In the genomic region with DNA sequence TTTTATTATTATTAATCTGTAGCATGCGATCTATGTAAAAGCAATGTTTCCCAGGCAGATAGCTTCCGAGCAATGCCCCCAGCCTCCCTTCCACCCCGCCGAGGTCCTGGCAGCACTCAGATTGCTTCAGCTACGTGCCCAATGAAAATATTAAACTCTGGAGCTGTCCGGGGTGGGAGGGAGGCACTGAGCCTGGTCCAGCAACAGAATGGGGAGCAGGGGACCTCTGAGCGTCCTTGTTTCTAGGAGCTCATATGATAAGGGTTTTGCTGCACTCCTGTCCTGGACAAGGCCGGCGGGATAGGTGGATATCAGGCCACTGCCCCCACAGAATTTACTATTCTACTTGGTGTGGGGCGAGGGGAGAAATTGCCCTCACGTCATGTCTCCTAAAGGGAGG, we compare ENCODE assay signal across 8 cellular contexts. TPM values are rescaled to one million over a fixed set of nuclear protein-coding genes. Genes with fewer than 3 reads are reported as not detected.
DNase-seq lines count a peak whose midpoint lies in the region; ATAC-seq, FAIRE-seq and TF ChIP-seq lines count a peak whose summit lies in the region.
"Had no signal": no experiment of that assay in that cellular context is flagged by ENCODE, and none has a peak within 500 bp of the region (broad histone marks: within the 10 kb centered on the region; RNA-seq: fewer than 3 reads in every experiment).

No MANE protein-coding gene starts in this region.

- H3K79me2 ChIP-seq in smooth muscle cell (ENCODE audit: low read depth): peaks cover 45% of the 10 kb centered on the region

- H3K4me3 Mint-ChIP-seq in activated CD8-positive, alpha-beta T cell treated with anti-CD3 and anti-CD28 coated beads, Interleukin-2, amount 10 ng/mL, durations not matched to agents 7 days and 5 days: peak overlapping the region; percentile 46
- H3K4me3 Mint-ChIP-seq in immature natural killer cell: peak overlapping the region; percentile 12 to 71 (median 32)

- no peaks in the 10 kb centered on the region for H3K9me3 Mint-ChIP-seq in activated CD8-positive, alpha-beta T cell treated with anti-CD3 and anti-CD28 coated beads, Interleukin-2, amount 10 ng/mL, durations not matched to agents 7 days and 5 days (ENCODE audit: insufficient read depth)
- no peaks in the 10 kb centered on the region for H3K9me3 Mint-ChIP-seq in immature natural killer cell

- H3K27ac ChIP-seq in HUES6 (ENCODE audit: low read depth, low read length) (no peak overlapping the region), smooth muscle cell (ENCODE audit: low read depth) (no peak overlapping the region)
- H3K27ac ChIP-seq: HL-60 had no signal

- DNase-seq in activated CD8-positive, alpha-beta T cell treated with anti-CD3 and anti-CD28 coated beads, Interleukin-2, amount 10 ng/mL, durations not matched to agents 7 days and 5 days: no peak
- DNase-seq in immature natural killer cell (no peak), smooth muscle cell (lab: John Stamatoyannopoulos, UW; ENCODE audit: unreplicated experiment) (no peak), D721Med (ENCODE audit: insufficient read length, low spot score) (no peak)
- no peak for DNase-seq in central memory CD4-positive, alpha-beta T cell

- POLR2A ChIA-PET in activated CD8-positive, alpha-beta T cell treated with anti-CD3 and anti-CD28 coated beads, Interleukin-2, amount 10 ng/mL, durations not matched to agents 7 days and 5 days (lab: Charles Lee): interaction anchor here (1.7 kb wide), 1 partner anchor 45 kb away, joined by 4 read pairs; a partner anchor contains a TSS

- peaks cover 4% of the 10 kb centered on the region for H3F3A ChIP-seq in smooth muscle cell (ENCODE audit: low read depth)

- H3K9me3 ChIP-seq in HUES6 (ENCODE audit: control insufficient read depth, insufficient read depth, low read depth, low read length) (no peaks in the 10 kb centered on the region), smooth muscle cell (replicated peaks; ENCODE audit: low read depth) (no peaks in the 10 kb centered on the region)

- peak overlapping the region; percentile 94 for H3K4me2 ChIP-seq in smooth muscle cell

- peak overlapping the region; percentile 63 for H3K4me3 ChIP-seq in HUES6 (ENCODE audit: low read depth, low read length)
- peak overlapping the region; percentile 81 for H3K4me3 ChIP-seq in smooth muscle cell

- peak overlapping the region; percentile 97 for H2AFZ ChIP-seq in smooth muscle cell (ENCODE audit: low read depth)

- CTCF ChIA-PET in activated CD8-positive, alpha-beta T cell treated with anti-CD3 and anti-CD28 coated beads, Interleukin-2, amount 10 ng/mL, durations not matched to agents 7 days and 5 days (lab: Charles Lee): no interaction called here

- H3K27ac Mint-ChIP-seq in activated CD8-positive, alpha-beta T cell treated with anti-CD3 and anti-CD28 coated beads, Interleukin-2, amount 10 ng/mL, durations not matched to agents 7 days and 5 days: no peak overlapping the region
- H3K27ac Mint-ChIP-seq in immature natural killer cell: peak overlapping the region in 1 of 6 donors; percentile 13

- TF ChIP-seq CTCF in smooth muscle cell (IDR thresholded peaks at IDR 0.05; ENCODE audit: borderline replicate concordance, insufficient read depth, poor library complexity, severe bottlenecking): no peak
- no peak for TF ChIP-seq CTCF in D721Med (IDR thresholded peaks at IDR 0.05; ENCODE audit: insufficient read depth, missing control alignments)

- no peaks in the 10 kb centered on the region for H3K36me3 ChIP-seq in HUES6 (ENCODE audit: control insufficient read depth, insufficient read depth, low read length)
- H3K36me3 ChIP-seq in smooth muscle cell (ENCODE audit: low read depth): no peaks in the 10 kb centered on the region

- H3K36me3 Mint-ChIP-seq in activated CD8-positive, alpha-beta T cell treated with anti-CD3 and anti-CD28 coated beads, Interleukin-2, amount 10 ng/mL, durations not matched to agents 7 days and 5 days (ENCODE audit: low read depth): peaks cover 6% of the 10 kb centered on the region
- no peaks in the 10 kb centered on the region for H3K36me3 Mint-ChIP-seq in immature natural killer cell

- H3K27me3 Mint-ChIP-seq in activated CD8-positive, alpha-beta T cell treated with anti-CD3 and anti-CD28 coated beads, Interleukin-2, amount 10 ng/mL, durations not matched to agents 7 days and 5 days (ENCODE audit: low read depth): peaks cover 20% of the 10 kb centered on the region
- H3K27me3 Mint-ChIP-seq in immature natural killer cell (ENCODE audit: low read depth in 3 of 3): peaks cover 0 to 6% (median 1%) of the 10 kb centered on the region in 3 donors

- H4K20me1 ChIP-seq in smooth muscle cell (ENCODE audit: low read depth): no peaks in the 10 kb centered on the region

- ATAC-seq in activated CD8-positive, alpha-beta T cell treated with anti-CD3 and anti-CD28 coated beads, Interleukin-2, amount 10 ng/mL, durations not matched to agents 7 days and 5 days: no peak
- ATAC-seq in HG03457 (IDR thresholded peaks at IDR 0.05; ENCODE audit: unreplicated experiment): no peak

- peaks cover 35% of the 10 kb centered on the region for H3K4me1 Mint-ChIP-seq in activated CD8-positive, alpha-beta T cell treated with anti-CD3 and anti-CD28 coated beads, Interleukin-2, amount 10 ng/mL, durations not matched to agents 7 days and 5 days (ENCODE audit: low read depth)
- peaks cover 21 to 27% of the 10 kb centered on the region in 2 donors for H3K4me1 Mint-ChIP-seq in immature natural killer cell

- H3K4me1 ChIP-seq in HUES6 (ENCODE audit: control insufficient read depth, insufficient read depth, low read length) (peaks cover 31% of the 10 kb centered on the region), smooth muscle cell (ENCODE audit: low read depth) (peaks cover 14% of the 10 kb centered on the region)

- H3K27me3 ChIP-seq in HUES6 (ENCODE audit: control insufficient read depth, insufficient read depth, low read length): peaks cover 34% of the 10 kb centered on the region; the same call in 1 of the 2 replicates
- H3K27me3 ChIP-seq in smooth muscle cell (ENCODE audit: low read depth): no peaks in the 10 kb centered on the region

- WGBS in smooth muscle cell (ENCODE audit: low lambda C conversion rate): 51% methylated on average over 11 of the region's 11 CpGs

- FAIRE-seq in D721Med (lab: Jason Lieb, UNC): no peak

- H3K9ac ChIP-seq in HUES6 (ENCODE audit: low read length): no peak overlapping the region
- peak overlapping the region; percentile 78 for H3K9ac ChIP-seq in smooth muscle cell (ENCODE audit: low read depth)

RNA-seq across cellular contexts. Expression of a gene that starts 44.5 kb away (rescaled TPM):
- 100 to 1,000 TPM; 131 to 147 TPM for total RNA-seq in activated CD8-positive, alpha-beta T cell treated with anti-CD3 and anti-CD28 coated beads, Interleukin-2, amount 10 ng/mL, durations not matched to agents 7 days and 5 days
- 1 to 10 TPM; 1.1 to 8.3 (median 2.9) TPM for polyA plus RNA-seq in immature natural killer cell
- 55.3 and 56.5 TPM in 2 replicates for total RNA-seq in smooth muscle cell
- polyA plus RNA-seq in smooth muscle cell: 44.0 and 46.6 TPM in 2 replicates
